9 cellular contexts compared by ENCODE assay signal in genomic region chr7:12210179-12211053, GRCh38. TPM values are rescaled to one million over a fixed set of nuclear protein-coding genes. Genes with fewer than 3 reads are reported as not detected.
DNase-seq lines count a peak whose midpoint lies in the region; ATAC-seq and TF ChIP-seq lines count a peak whose summit lies in the region.
"Had no signal": no experiment of that assay in that cellular context is flagged by ENCODE, and none has a peak within 500 bp of the region (broad histone marks: within the 10 kb centered on the region; RNA-seq: fewer than 3 reads in every experiment).

No MANE protein-coding gene starts in this region.

- H3K4me1 ChIP-seq in neuronal stem cell (ENCODE audit: control insufficient read depth in 2 of 2, insufficient read depth in 1 of 2, low read depth in 1 of 2, low read length in 2 of 2): peaks cover 0 to 5% of the 10 kb centered on the region in 2 donors

- peak; percentile 34 for ATAC-seq in GM21423 (IDR thresholded peaks at IDR 0.05; ENCODE audit: unreplicated experiment)
- peak; percentile 31 for ATAC-seq in HG03571 (IDR thresholded peaks at IDR 0.05; ENCODE audit: unreplicated experiment)

- peak overlapping the region; percentile 91 for H3K27ac Mint-ChIP-seq in activated CD4-positive, alpha-beta memory T cell treated with anti-CD3 and anti-CD28 coated beads for 36 hours

- POLR2A ChIA-PET in activated CD4-positive, alpha-beta memory T cell treated with anti-CD3 and anti-CD28 coated beads for 36 hours (lab: Charles Lee): interaction anchor here (0.8 to 1.6 kb wide), 3 partner anchors 11 to 1270 kb away, joined by 4 to 11 read pairs (median 6); a partner anchor contains a TSS

- no peak overlapping the region for H2BK12ac ChIP-seq in neuronal stem cell (ENCODE audit: low read length)

- intact Hi-C loops in activated CD4-positive, alpha-beta memory T cell treated with anti-CD3 and anti-CD28 coated beads for 36 hours (cut with micrococcal nuclease): loop anchor here (1.0 to 2.0 kb wide), 7 partner anchors 9 to 476 kb away; partner anchors contain the start of gene VWDE

- no peak overlapping the region for H3K14ac ChIP-seq in neuronal stem cell (ENCODE audit: low read length)

- H3K23ac ChIP-seq in neuronal stem cell (ENCODE audit: low read depth, low read length, poor library complexity): no peak overlapping the region

- no peak overlapping the region for H4K8ac ChIP-seq in neuronal stem cell (ENCODE audit: low read depth, low read length)

- no peaks in the 10 kb centered on the region for H3K9me3 Mint-ChIP-seq in activated CD4-positive, alpha-beta memory T cell treated with anti-CD3 and anti-CD28 coated beads for 36 hours

- no peak for TF ChIP-seq CTCF in fibroblast of villous mesenchyme (IDR thresholded peaks at IDR 0.05; ENCODE audit: insufficient read depth, low read depth, low read length)

- H2BK5ac ChIP-seq in neuronal stem cell (ENCODE audit: low read length): no peak overlapping the region

- H3K4me3 ChIP-seq in fibroblast of villous mesenchyme (ENCODE audit: low read depth, low read length) (peak overlapping the region; percentile 84), neuronal stem cell (ENCODE audit: low read length in 2 of 2) (peak overlapping the region; percentile 58 to 97)

- peaks cover 4% of the 10 kb centered on the region for H3K36me3 Mint-ChIP-seq in activated CD4-positive, alpha-beta memory T cell treated with anti-CD3 and anti-CD28 coated beads for 36 hours

- peaks cover 0 to 9% of the 10 kb centered on the region in 2 donors for H3K36me3 ChIP-seq in neuronal stem cell (replicated peaks in 1 of 2; ENCODE audit: control insufficient read depth in 2 of 2, insufficient read depth in 2 of 2, low read length in 2 of 2)

- H3K4me3 Mint-ChIP-seq in activated CD4-positive, alpha-beta memory T cell treated with anti-CD3 and anti-CD28 coated beads for 36 hours: peak overlapping the region; percentile 97

- H3K4me1 Mint-ChIP-seq in activated CD4-positive, alpha-beta memory T cell treated with anti-CD3 and anti-CD28 coated beads for 36 hours (ENCODE audit: low read depth): peaks cover 28% of the 10 kb centered on the region

- no peak overlapping the region for H2AK5ac ChIP-seq in neuronal stem cell (ENCODE audit: low read depth, low read length)

- H3K79me1 ChIP-seq in neuronal stem cell (ENCODE audit: low read depth, low read length): no peaks in the 10 kb centered on the region

- no peak overlapping the region for H2BK15ac ChIP-seq in neuronal stem cell (ENCODE audit: low read length)

- H2BK120ac ChIP-seq in neuronal stem cell (ENCODE audit: low read depth, low read length): no peak overlapping the region

- no CpG with 5 or more reads among the region's 26 CpGs for WGBS in neuronal stem cell (ENCODE audit: extremely low coverage in 2 of 2, insufficient read length in 2 of 2, insufficient replicate concordance in 1 of 2), 2 donors

- no peak overlapping the region for H3K27ac ChIP-seq in neuronal stem cell (replicated peaks; ENCODE audit: low read length)

- H3K27me3 Mint-ChIP-seq in activated CD4-positive, alpha-beta memory T cell treated with anti-CD3 and anti-CD28 coated beads for 36 hours: no peaks in the 10 kb centered on the region

- peak overlapping the region; percentile 75 for H3K4me2 ChIP-seq in neuronal stem cell (ENCODE audit: insufficient read depth, low read length, poor library complexity, severe bottlenecking)

- peak overlapping the region; percentile 2 for H3K18ac ChIP-seq in neuronal stem cell (ENCODE audit: low read length)

- H2AFZ ChIP-seq in neuronal stem cell (ENCODE audit: low read length): peak overlapping the region; percentile 85

- DNase-seq in NCI-H2081 (lab: John Stamatoyannopoulos, UW) (peak; percentile 51 to 67), NCI-H2081 treated with DMSO at 0.1 percent for 48 hours (lab: John Stamatoyannopoulos, UW) (no peak), fibroblast of villous mesenchyme (ENCODE audit: low read depth) (peak; percentile 48), neuronal stem cell (ENCODE audit: low spot score) (no peak), HuH-7 (ENCODE audit: low spot score) (no peak)
- no peak for DNase-seq in activated CD4-positive, alpha-beta memory T cell treated with anti-CD3 and anti-CD28 coated beads for 36 hours
- DNase-seq: DND-41 had no signal

- H4K91ac ChIP-seq in neuronal stem cell (ENCODE audit: low read depth, low read length, poor library complexity): no peak overlapping the region

- H3K27me3 ChIP-seq in neuronal stem cell (ENCODE audit: control insufficient read depth in 3 of 3, insufficient read depth in 3 of 3, low read depth in 1 of 3, low read length in 3 of 3): peaks cover 0 to 36% (median 2%) of the 10 kb centered on the region in 3 experiments

- peak overlapping the region; percentile 53 for H3K9ac ChIP-seq in neuronal stem cell (ENCODE audit: low read depth, low read length, poor library complexity)

- H3K9me3 ChIP-seq in neuronal stem cell (replicated peaks in 1 of 2; ENCODE audit: control insufficient read depth in 2 of 2, insufficient read depth in 1 of 2, low read depth in 1 of 2, low read length in 2 of 2): no peaks in the 10 kb centered on the region

- no peak overlapping the region for H3K4ac ChIP-seq in neuronal stem cell (ENCODE audit: low read length)

- CTCF ChIA-PET in activated CD4-positive, alpha-beta memory T cell treated with anti-CD3 and anti-CD28 coated beads for 36 hours (lab: Charles Lee): interaction anchor here (0.5 to 2.0 kb wide), 5 partner anchors 32 to 112 kb away, joined by 3 to 7 read pairs (median 3); no protein-coding TSS in a partner anchor

RNA-seq across cellular contexts. Expression of gene TMEM106B, which starts 0.7 kb away (rescaled TPM):
- total RNA-seq in activated CD4-positive, alpha-beta memory T cell treated with anti-CD3 and anti-CD28 coated beads for 36 hours: 10 to 100 TPM; 25.5 to 26.2 TPM
- 49.6 and 79.0 TPM in 2 replicates for total RNA-seq in fibroblast of villous mesenchyme
- polyA plus RNA-seq in neuronal stem cell (2013, experiment 1 of 2): 36.9 TPM
- 38.3 TPM for polyA plus RNA-seq in neuronal stem cell (2013, experiment 2 of 2)

Comparison
In these comparisons a context has a peak if more than half of its experiments do, and no peak if none do; other contexts are left out.
1. DNase-seq: peak in NCI-H2081 (2 of 2) and fibroblast of villous mesenchyme (single experiment); none in NCI-H2081 treated with DMSO at 0.1 percent for 48 hours (single experiment), activated CD4-positive, alpha-beta memory T cell treated with anti-CD3 and anti-CD28 coated beads for 36 hours (single experiment), neuronal stem cell (single experiment) and HuH-7 (single experiment).